Comparison of ENCODE assay signal across 1 cellular context in genomic region chr2:177348735-177349693, GRCh38.
TF ChIP-seq lines count a peak whose summit lies in the region.

No MANE protein-coding gene starts in this region.

TF ChIP-seq in H1, 55 proteins besides CTCF, POLR2A, EP300 and RAD21:
- TF ChIP-seq TBP (IDR thresholded peaks at IDR 0.05; ENCODE audit: low read depth, low read length) (no peak), MAX (IDR thresholded peaks at IDR 0.05) (no peak), HDAC6 (IDR thresholded peaks at IDR 0.05; ENCODE audit: low read depth, low read length) (no peak), SIRT6 (IDR thresholded peaks at IDR 0.05; ENCODE audit: low read length) (no peak), POU5F1 (IDR thresholded peaks at IDR 0.05; ENCODE audit: low read depth, low read length) (no peak), TAF1 (IDR thresholded peaks at IDR 0.05; ENCODE audit: low read depth, low read length) (no peak), SIX5 (IDR thresholded peaks at IDR 0.05; ENCODE audit: low read depth, low read length) (no peak), TEAD4 (IDR thresholded peaks at IDR 0.05; ENCODE audit: low read depth, low read length) (no peak), PHF8 (conservative IDR thresholded peaks at IDR 0.05; ENCODE audit: low read depth, low read length) (no peak), ATF3 (IDR thresholded peaks at IDR 0.05; ENCODE audit: insufficient read depth, low read depth, low read length) (no peak)
